22 cellular contexts compared by ENCODE assay signal in genomic region chr11:115304774-115305472, GRCh38.
DNase-seq lines count a peak whose midpoint lies in the region; FAIRE-seq and TF ChIP-seq lines count a peak whose summit lies in the region.
"Had no signal": no experiment of that assay in that cellular context is flagged by ENCODE, and none has a peak within 500 bp of the region (broad histone marks: within the 10 kb centered on the region; RNA-seq: fewer than 3 reads in every experiment).

No MANE protein-coding gene starts in this region.

- no peaks in the 10 kb centered on the region for H3K27me3 ChIP-seq in BE2C
- H3K27me3 ChIP-seq: ovary had no signal

- peaks cover 51% of the 10 kb centered on the region for H3K4me1 Mint-ChIP-seq in nephron progenitor cell
- H3K4me1 Mint-ChIP-seq: activated CD4-positive, alpha-beta T cell treated with anti-CD3 and anti-CD28 coated beads, Interleukin-2, amount 10 ng/mL, durations not matched to agents 7 days and 5 days; CD14-positive monocyte; naive thymus-derived CD4-positive, alpha-beta T cell; stimulated activated memory B cell treated with anti-CD40 and anti-IgM and Interleukin-4, amounts not matched to agents 10 μg/mL and 1 μg/mL and 100 μg/mL, for 72 hours had no signal

- no peaks in the 10 kb centered on the region for H3K9me3 ChIP-seq in BE2C
- no peaks in the 10 kb centered on the region for H3K9me3 ChIP-seq in mesodermal cell (ENCODE audit: control insufficient read depth, low read length)
- H3K9me3 ChIP-seq: ovary, spleen had no signal

- DNase-seq in BE2C (peak; percentile 50), DMS53 treated with DMSO at 0.1 percent for 48 hours (lab: John Stamatoyannopoulos, UW; ENCODE audit: unreplicated experiment) (peak; percentile 42), RCC 7860 (ENCODE audit: low spot score) (peak; percentile 47), nephron progenitor cell (no peak), T-helper 9 cell (no peak), DMS79 (lab: John Stamatoyannopoulos, UW) (no peak)
- DNase-seq: activated CD4-positive, alpha-beta T cell treated with anti-CD3 and anti-CD28 coated beads, Interleukin-2, amount 10 ng/mL, durations not matched to agents 7 days and 5 days; activated naive CD4-positive, alpha-beta T cell treated with Interleukin-2 at 50 U/mL for 16 hours; activated T-cell treated with anti-CD3 and anti-CD28 coated beads, Interleukin-2, amount 50 U/mL, for 72 hours; central memory CD4-positive, alpha-beta T cell; naive thymus-derived CD4-positive, alpha-beta T cell; NCI-H1048; NCI-H1930; NCI-H446 treated with DMSO at 0.1 percent for 48 hours; ovary; spleen; stimulated activated CD4-positive, alpha-beta T cell treated with anti-CD3 and anti-CD28 coated beads, Interleukin-2, amount 100 ng/mL, for 48 hours; WERI-Rb-1 had no signal

- peaks cover 22% of the 10 kb centered on the region for H3K4me1 ChIP-seq in BE2C
- H3K4me1 ChIP-seq in mesodermal cell (ENCODE audit: control insufficient read depth, insufficient read depth, low read length, poor library complexity, severe bottlenecking) = peaks cover 22% of the 10 kb centered on the region
- H3K4me1 ChIP-seq: spleen had no signal

- peak overlapping the region; percentile 9 for H3K4me3 ChIP-seq in BE2C (ENCODE audit: low read depth, low read length)
- no peak overlapping the region for H3K4me3 ChIP-seq in mesodermal cell (ENCODE audit: extremely low read depth, insufficient read depth, low read length, poor library complexity, severe bottlenecking)
- H3K4me3 ChIP-seq: ovary, spleen had no signal

- peak; percentile 30 for FAIRE-seq in RCC 7860 (lab: Jason Lieb, UNC)
- FAIRE-seq: endothelial cell of umbilical vein had no signal

- H3K36me3 ChIP-seq in BE2C (no peaks in the 10 kb centered on the region), mesodermal cell (ENCODE audit: control insufficient read depth, insufficient read depth, low read length) (no peaks in the 10 kb centered on the region)
- H3K36me3 ChIP-seq: ovary, spleen, WERI-Rb-1 had no signal

- no peaks in the 10 kb centered on the region for H3K9me3 Mint-ChIP-seq in nephron progenitor cell
- H3K9me3 Mint-ChIP-seq: activated CD4-positive, alpha-beta T cell treated with anti-CD3 and anti-CD28 coated beads, Interleukin-2, amount 10 ng/mL, durations not matched to agents 7 days and 5 days; activated T-cell treated with anti-CD3 and anti-CD28 coated beads, Interleukin-2, amount 50 U/mL, for 72 hours; CD14-positive monocyte; naive thymus-derived CD4-positive, alpha-beta T cell; stimulated activated memory B cell treated with anti-CD40 and anti-IgM and Interleukin-4, amounts not matched to agents 10 μg/mL and 1 μg/mL and 100 μg/mL, for 72 hours had no signal

- H3K27me3 Mint-ChIP-seq in nephron progenitor cell (ENCODE audit: low read depth, poor library complexity) = no peaks in the 10 kb centered on the region
- H3K27me3 Mint-ChIP-seq: stimulated activated memory B cell treated with anti-CD40 and anti-IgM and Interleukin-4, amounts not matched to agents 10 μg/mL and 1 μg/mL and 100 μg/mL, for 72 hours had no signal

- H3K27ac ChIP-seq in mesodermal cell (ENCODE audit: low read depth, low read length, severe bottlenecking) = peak overlapping the region; percentile 50
- H3K27ac ChIP-seq: ovary, spleen, WERI-Rb-1 had no signal

- no peak overlapping the region for H3K27ac Mint-ChIP-seq in nephron progenitor cell
- H3K27ac Mint-ChIP-seq: activated CD4-positive, alpha-beta T cell treated with anti-CD3 and anti-CD28 coated beads, Interleukin-2, amount 10 ng/mL, durations not matched to agents 7 days and 5 days; activated T-cell treated with anti-CD3 and anti-CD28 coated beads, Interleukin-2, amount 50 U/mL, for 72 hours; CD14-positive monocyte; naive thymus-derived CD4-positive, alpha-beta T cell; stimulated activated memory B cell treated with anti-CD40 and anti-IgM and Interleukin-4, amounts not matched to agents 10 μg/mL and 1 μg/mL and 100 μg/mL, for 72 hours had no signal

- no peaks in the 10 kb centered on the region for H3K36me3 Mint-ChIP-seq in nephron progenitor cell (ENCODE audit: low read depth)
- H3K36me3 Mint-ChIP-seq: CD14-positive monocyte; naive thymus-derived CD4-positive, alpha-beta T cell; stimulated activated memory B cell treated with anti-CD40 and anti-IgM and Interleukin-4, amounts not matched to agents 10 μg/mL and 1 μg/mL and 100 μg/mL, for 72 hours had no signal

- H3K4me3 Mint-ChIP-seq in nephron progenitor cell = no peak overlapping the region
- H3K4me3 Mint-ChIP-seq: activated CD4-positive, alpha-beta T cell treated with anti-CD3 and anti-CD28 coated beads, Interleukin-2, amount 10 ng/mL, durations not matched to agents 7 days and 5 days; activated T-cell treated with anti-CD3 and anti-CD28 coated beads, Interleukin-2, amount 50 U/mL, for 72 hours; CD14-positive monocyte; naive thymus-derived CD4-positive, alpha-beta T cell; stimulated activated memory B cell treated with anti-CD40 and anti-IgM and Interleukin-4, amounts not matched to agents 10 μg/mL and 1 μg/mL and 100 μg/mL, for 72 hours had no signal

- WGBS in mesodermal cell (ENCODE audit: insufficient coverage in 2 of 2), 2 experiments = 91 to 94% methylated on average over 3 to 5 of the region's 6 CpGs

- TF ChIP-seq CTCF in BE2C (IDR thresholded peaks at IDR 0.05; ENCODE audit: low read depth, low read length) (no peak), nephron progenitor cell (IDR thresholded peaks at IDR 0.05) (no peak)

Comparison
In these comparisons a context has a peak if more than half of its experiments do, and no peak if none do; other contexts are left out.
1. DNase-seq: peak in BE2C (single experiment), DMS53 treated with DMSO at 0.1 percent for 48 hours (single experiment) and RCC 7860 (single experiment); none in nephron progenitor cell (single experiment), T-helper 9 cell (single experiment) and DMS79 (single experiment).